Comparison of ENCODE assay signal across 24 cellular contexts in the genomic region with DNA sequence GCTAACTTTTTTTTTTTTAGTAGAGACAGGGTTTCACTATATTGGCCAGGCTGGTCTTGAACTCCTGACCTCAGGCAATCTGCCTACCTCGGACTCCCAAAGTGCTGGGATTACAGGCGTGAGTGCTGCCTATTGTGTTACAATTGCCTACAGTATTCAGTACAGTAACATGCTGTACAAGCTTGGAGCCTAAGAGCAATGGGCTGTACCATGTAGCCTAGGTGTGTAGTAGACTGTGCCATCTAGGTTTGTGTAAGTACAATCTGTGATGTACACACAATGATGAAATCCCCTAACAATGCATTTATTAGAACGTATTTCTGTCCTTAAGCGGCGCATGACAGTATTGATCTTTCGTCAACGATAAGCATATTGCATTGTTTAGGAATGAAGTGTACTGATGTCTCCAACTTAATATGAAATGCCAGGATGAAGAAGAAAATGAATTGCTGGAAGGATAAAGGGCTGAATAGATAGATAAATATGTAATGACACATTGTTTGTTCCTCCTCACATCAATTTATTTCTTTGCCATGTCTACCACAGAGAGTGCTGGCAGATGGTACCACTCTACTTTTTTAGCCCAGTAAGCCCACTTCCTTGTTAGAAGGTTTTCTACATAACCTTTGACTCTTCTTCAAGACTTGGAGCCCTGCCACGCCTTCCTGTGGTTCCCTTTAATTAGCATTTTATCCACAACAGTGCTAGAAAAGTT.
"Had no signal": no experiment of that assay in that cellular context is flagged by ENCODE, and none has a peak within 500 bp of the region (broad histone marks: within the 10 kb centered on the region; RNA-seq: fewer than 3 reads in every experiment).

No MANE protein-coding gene starts in this region.

- DNase-seq: effector memory CD4-positive, alpha-beta T cell; gastrocnemius medialis; immature natural killer cell; left cardiac atrium; left ventricle myocardium inferior; lower lobe of right lung; naive thymus-derived CD4-positive, alpha-beta T cell; nephron progenitor cell; psoas muscle; retina; right lobe of liver; spleen; stimulated activated CD4-positive, alpha-beta T cell treated with anti-CD3 and anti-CD28 coated beads, Interleukin-15, amount 100 ng/mL, for 24 hours; stimulated activated CD4-positive, alpha-beta T cell treated with anti-CD3 and anti-CD28 coated beads, Interleukin-1b, Interleukin-23, amount 100 ng/mL, for 48 hours; stimulated activated CD4-positive, alpha-beta T cell treated with anti-CD3 and anti-CD28 coated beads, Interleukin-4, amount 100 ng/mL, for 24 hours; stimulated activated naive CD8-positive, alpha-beta T cell treated with anti-CD3 and anti-CD28 coated beads, Interleukin-15, amount 100 ng/mL, for 72 hours; testis; upper lobe of right lung had no signal

- H3K36me3 ChIP-seq: gastrocnemius medialis, left ventricle myocardium inferior, lower lobe of right lung, neutrophil, right lobe of liver, spleen, tibial nerve, upper lobe of right lung had no signal

- FAIRE-seq: endometrium, keratinocyte had no signal

- ATAC-seq: esophagus mucosa; gastrocnemius medialis; left cardiac atrium; lower lobe of right lung; naive thymus-derived CD4-positive, alpha-beta T cell; psoas muscle; right lobe of liver; stimulated activated memory B cell treated with anti-CD40 and anti-IgM and Interleukin-4, amounts not matched to agents 10 μg/mL and 1 μg/mL and 100 μg/mL, for 72 hours; stimulated activated naive CD8-positive, alpha-beta T cell treated with anti-CD3 and anti-CD28 coated beads, Interleukin-15, amount 100 ng/mL, for 72 hours; upper lobe of right lung had no signal

- H3K27ac ChIP-seq: gastrocnemius medialis, left ventricle myocardium inferior, lower lobe of right lung, neutrophil, psoas muscle, right lobe of liver, spleen, testis, tibial nerve, upper lobe of right lung had no signal

- H3K27me3 ChIP-seq: gastrocnemius medialis, neutrophil, right lobe of liver, spleen, testis, tibial nerve, upper lobe of right lung had no signal

- H3K4me1 ChIP-seq: gastrocnemius medialis, left ventricle myocardium inferior, lower lobe of right lung, psoas muscle, right lobe of liver, spleen, testis, tibial nerve, upper lobe of right lung had no signal

- H3K4me3 ChIP-seq: gastrocnemius medialis, left ventricle myocardium inferior, lower lobe of right lung, psoas muscle, right lobe of liver, spleen, testis, tibial nerve, upper lobe of right lung had no signal

- H3K9me3 ChIP-seq: gastrocnemius medialis, lower lobe of right lung, neutrophil, psoas muscle, right lobe of liver, testis, upper lobe of right lung had no signal
